11 cellular contexts compared by ENCODE assay signal in genomic region chr22:32991353-32992115, GRCh38.
DNase-seq lines count a peak whose midpoint lies in the region; ATAC-seq and TF ChIP-seq lines count a peak whose summit lies in the region.
"Had no signal": no experiment of that assay in that cellular context is flagged by ENCODE, and none has a peak within 500 bp of the region (broad histone marks: within the 10 kb centered on the region; RNA-seq: fewer than 3 reads in every experiment).

No MANE protein-coding gene starts in this region.

- POLR2A ChIA-PET in activated CD4-positive, alpha-beta memory T cell treated with anti-CD3 and anti-CD28 coated beads for 36 hours (lab: Charles Lee) = interaction anchor here (0.7 kb wide), 1 partner anchor 495 kb away, joined by 3 read pairs; no protein-coding TSS in a partner anchor

- intact Hi-C loops in prostate gland (cut with DNase I) (no loop called here), mucosa of descending colon (cut with DNase I, micrococcal nuclease) (no loop called here)
- intact Hi-C loops in activated CD4-positive, alpha-beta memory T cell treated with anti-CD3 and anti-CD28 coated beads for 36 hours (cut with micrococcal nuclease) = no loop called here

- CTCF ChIA-PET in activated CD4-positive, alpha-beta memory T cell treated with anti-CD3 and anti-CD28 coated beads for 36 hours (lab: Charles Lee) = no interaction called here

- no peak overlapping the region for H3K4me3 ChIP-seq in fibroblast of mammary gland (ENCODE audit: control insufficient read depth, low read depth, low read length)
- H3K4me3 ChIP-seq in prostate gland = no peak overlapping the region
- H3K4me3 ChIP-seq in mucosa of descending colon = no peak overlapping the region
- H3K4me3 ChIP-seq: MG63 had no signal

- TF ChIP-seq POLR2A in prostate gland (IDR thresholded peaks at IDR 0.05) = no peak

- 43% methylated on average over 12 of the region's 12 CpGs for WGBS in prostate gland

- H3K36me3 Mint-ChIP-seq in endothelial cell (ENCODE audit: low read depth, unreplicated experiment) = no peaks in the 10 kb centered on the region
- no peaks in the 10 kb centered on the region for H3K36me3 Mint-ChIP-seq in activated CD4-positive, alpha-beta memory T cell treated with anti-CD3 and anti-CD28 coated beads for 36 hours

- no peaks in the 10 kb centered on the region for H3K36me3 ChIP-seq in prostate gland
- H3K36me3 ChIP-seq in mucosa of descending colon (ENCODE audit: low read depth) = no peaks in the 10 kb centered on the region
- H3K36me3 ChIP-seq: MG63, neutrophil had no signal

- no peak for TF ChIP-seq CTCF in fibroblast of mammary gland (conservative IDR thresholded peaks at IDR 0.05; ENCODE audit: control insufficient read depth, insufficient read depth, low read depth, low read length)
- TF ChIP-seq CTCF in prostate gland (IDR thresholded peaks at IDR 0.05) = no peak
- TF ChIP-seq CTCF in mucosa of descending colon (IDR thresholded peaks at IDR 0.05) = no peak
- no peak for TF ChIP-seq CTCF in endothelial cell (IDR thresholded peaks at IDR 0.05; ENCODE audit: unreplicated experiment)

- ATAC-seq in mucosa of descending colon = no peak

- no peaks in the 10 kb centered on the region for H3K27me3 ChIP-seq in prostate gland (replicated peaks; ENCODE audit: insufficient read depth)
- H3K27me3 ChIP-seq: MG63, neutrophil had no signal

- H3K4me1 Mint-ChIP-seq in endothelial cell (ENCODE audit: unreplicated experiment) = peaks cover 10% of the 10 kb centered on the region
- no peaks in the 10 kb centered on the region for H3K4me1 Mint-ChIP-seq in activated CD4-positive, alpha-beta memory T cell treated with anti-CD3 and anti-CD28 coated beads for 36 hours (ENCODE audit: low read depth)

- DNase-seq in ELF-1 (ENCODE audit: low read depth, low spot score) (peak; percentile 60), NCI-H524 treated with DMSO at 0.1 percent for 48 hours (lab: John Stamatoyannopoulos, UW) (peak; percentile 93), fibroblast of mammary gland (ENCODE audit: low read depth) (peak; percentile 2), prostate gland (ENCODE audit: low spot score) (peak; percentile 78), mucosa of descending colon (no peak), endothelial cell (ENCODE audit: low spot score) (no peak)
- DNase-seq in activated CD4-positive, alpha-beta memory T cell treated with anti-CD3 and anti-CD28 coated beads for 36 hours = no peak
- DNase-seq in stimulated activated CD4-positive, alpha-beta T cell treated with anti-CD3 and anti-CD28 coated beads, Interleukin-12 subunit alpha, Interleukin-12 subunit beta, amount 100 ng/mL, for 4 hours = no peak
- DNase-seq: MG63; stimulated activated CD4-positive, alpha-beta T cell treated with anti-CD3 and anti-CD28 coated beads, Interleukin-4, amount 100 ng/mL, for 24 hours had no signal

- H3K9me3 ChIP-seq in prostate gland (no peaks in the 10 kb centered on the region), mucosa of descending colon (no peaks in the 10 kb centered on the region)
- H3K9me3 ChIP-seq: MG63, neutrophil had no signal

- no peak overlapping the region for H3K27ac ChIP-seq in prostate gland
- H3K27ac ChIP-seq: neutrophil had no signal

- H3K4me1 ChIP-seq in prostate gland (replicated peaks) (no peaks in the 10 kb centered on the region), mucosa of descending colon (ENCODE audit: low read depth) (no peaks in the 10 kb centered on the region)

- H3K27me3 Mint-ChIP-seq in endothelial cell (ENCODE audit: unreplicated experiment) = peaks cover 3% of the 10 kb centered on the region
- H3K27me3 Mint-ChIP-seq in activated CD4-positive, alpha-beta memory T cell treated with anti-CD3 and anti-CD28 coated beads for 36 hours = no peaks in the 10 kb centered on the region

- no peak overlapping the region for H3K27ac Mint-ChIP-seq in endothelial cell (ENCODE audit: unreplicated experiment)
- H3K27ac Mint-ChIP-seq in activated CD4-positive, alpha-beta memory T cell treated with anti-CD3 and anti-CD28 coated beads for 36 hours = no peak overlapping the region

- H3K4me3 Mint-ChIP-seq in endothelial cell (ENCODE audit: unreplicated experiment) = no peak overlapping the region
- H3K4me3 Mint-ChIP-seq in activated CD4-positive, alpha-beta memory T cell treated with anti-CD3 and anti-CD28 coated beads for 36 hours = no peak overlapping the region

- H3K9me3 Mint-ChIP-seq in endothelial cell (ENCODE audit: unreplicated experiment) = no peaks in the 10 kb centered on the region
- no peaks in the 10 kb centered on the region for H3K9me3 Mint-ChIP-seq in activated CD4-positive, alpha-beta memory T cell treated with anti-CD3 and anti-CD28 coated beads for 36 hours

Comparison
In these comparisons a context has a peak if more than half of its experiments do, and no peak if none do; other contexts are left out.
1. DNase-seq: peak in ELF-1 (single experiment), NCI-H524 treated with DMSO at 0.1 percent for 48 hours (single experiment), fibroblast of mammary gland (single experiment) and prostate gland (single experiment); none in mucosa of descending colon (0 of 3), endothelial cell (single experiment), activated CD4-positive, alpha-beta memory T cell treated with anti-CD3 and anti-CD28 coated beads for 36 hours (single experiment) and stimulated activated CD4-positive, alpha-beta T cell treated with anti-CD3 and anti-CD28 coated beads, Interleukin-12 subunit alpha, Interleukin-12 subunit beta, amount 100 ng/mL, for 4 hours (single experiment).